In genomic region chr6:31540640-31541039, GRCh38 we compare ENCODE assay signal across 8 cellular contexts. TPM values are rescaled to one million over a fixed set of nuclear protein-coding genes. Genes with fewer than 3 reads are reported as not detected.
A peak's percentile ranks its signal among the peaks of the same experiment; 100 is the strongest.
DNase-seq lines count a peak whose midpoint lies in the region; ATAC-seq and TF ChIP-seq lines count a peak whose summit lies in the region.

No MANE protein-coding gene starts in this region.

- peaks cover 37 to 49% (median 48%) of the 10 kb centered on the region in 3 donors for H3K4me1 Mint-ChIP-seq in naive B cell

- ATAC-seq in naive B cell (ENCODE audit: low read depth in 2 of 2) (no peak), GM21825 (IDR thresholded peaks at IDR 0.05; ENCODE audit: unreplicated experiment) (no peak)

- H3K36me3 Mint-ChIP-seq in naive B cell: peaks cover 20 to 22% of the 10 kb centered on the region in 2 donors

- H3K27ac Mint-ChIP-seq in naive B cell: peak overlapping the region in 5 of 6 donors; percentile 94 to 100 (median 100)

- peak overlapping the region; percentile 90 to 100 (median 99) for H3K4me3 Mint-ChIP-seq in naive B cell

- POLR2A ChIA-PET in AG04449 (lab: Yijun Ruan, JAX): interaction anchor here (0.7 to 2.3 kb wide), 6 partner anchors 12 to 1752 kb away, joined by 3 to 13 read pairs (median 4); partner anchors contain the start of genes HSPA1B and MCCD1

- no peaks in the 10 kb centered on the region for H3K9me3 ChIP-seq in KOPT-K1 (ENCODE audit: insufficient read depth, low read length, poor library complexity, severe bottlenecking)

- no peaks in the 10 kb centered on the region for H3K9me3 Mint-ChIP-seq in naive B cell

- peak overlapping the region; percentile 97 for H3K27ac ChIP-seq in KOPT-K1 (ENCODE audit: low read depth, low read length, poor library complexity, severe bottlenecking)
- H3K27ac ChIP-seq in coronary artery: peak overlapping the region; percentile 91 to 96

- H3K4me3 ChIP-seq in AG04449 (ENCODE audit: low read depth, low read length) (peak overlapping the region; percentile 97), coronary artery (peak overlapping the region; percentile 68)

- TF ChIP-seq CTCF in AG04449 (IDR thresholded peaks at IDR 0.05; ENCODE audit: insufficient read depth, low read length, missing control alignments) (no peak), coronary artery (IDR thresholded peaks at IDR 0.05) (no peak)

- DNase-seq in AG04449 (ENCODE audit: low read depth, low spot score): no peak
- DNase-seq in coronary artery (ENCODE audit: low spot score): no peak
- no peak for DNase-seq in naive B cell
- no peak for DNase-seq in NOMO-1 (lab: John Stamatoyannopoulos, UW; ENCODE audit: unreplicated experiment in 2 of 2)
- no peak for DNase-seq in activated CD4-positive, CD25-positive, alpha-beta regulatory T cell (lab: John Stamatoyannopoulos, UW)
- DNase-seq in NCI-H146 (lab: John Stamatoyannopoulos, UW): no peak

- H3K27me3 Mint-ChIP-seq in naive B cell: no peaks in the 10 kb centered on the region

- H3K36me3 ChIP-seq in KOPT-K1 (ENCODE audit: insufficient read depth, low read length): peaks cover 51% of the 10 kb centered on the region

- CTCF ChIA-PET in AG04449 (lab: Yijun Ruan, JAX): interaction anchor here (0.8 to 38.4 kb wide), 5 partner anchors 11 to 68 kb away, joined by 3 to 1569 read pairs (median 5); partner anchors contain the start of genes LST1, LTB, NCR3 and TNF

RNA-seq across cellular contexts. Expression of gene DDX39B, which starts 1.2 kb away (rescaled TPM):
- 100 to 1,000 TPM in 1 of 6 donors, 10 to 100 TPM in 5; 41.6 to 117 (median 74.5) TPM for polyA plus RNA-seq in naive B cell (ENCODE audit: low read depth in 6 of 6)

RNA-seq across cellular contexts. Expression of gene ATP6V1G2, which starts 5.8 kb away (rescaled TPM):
- under 1 TPM in 2 of 6 donors, not detected in 4; 0.67 to 0.69 TPM for polyA plus RNA-seq in naive B cell (ENCODE audit: low read depth in 6 of 6)

RNA-seq across cellular contexts. Expression of gene NFKBIL1, which starts 6.8 kb away (rescaled TPM):
- polyA plus RNA-seq in naive B cell (ENCODE audit: low read depth in 6 of 6): 10 to 100 TPM in 2 of 6 donors, 1 to 10 TPM in 3, under 1 TPM in 1; 0.24 to 11.4 (median 8.9) TPM

RNA-seq across cellular contexts. Expression of gene MCCD1, which starts 11.9 kb away (rescaled TPM):
- polyA plus RNA-seq in naive B cell (ENCODE audit: low read depth in 6 of 6): not detected

RNA-seq across cellular contexts. Expression of gene LTA, which starts 31.4 kb away (rescaled TPM):
- polyA plus RNA-seq in naive B cell (ENCODE audit: low read depth in 6 of 6): 10 to 100 TPM in 5 of 6 donors, 1 to 10 TPM in 1; 6.6 to 26.0 (median 19.4) TPM
